In the genomic region with DNA sequence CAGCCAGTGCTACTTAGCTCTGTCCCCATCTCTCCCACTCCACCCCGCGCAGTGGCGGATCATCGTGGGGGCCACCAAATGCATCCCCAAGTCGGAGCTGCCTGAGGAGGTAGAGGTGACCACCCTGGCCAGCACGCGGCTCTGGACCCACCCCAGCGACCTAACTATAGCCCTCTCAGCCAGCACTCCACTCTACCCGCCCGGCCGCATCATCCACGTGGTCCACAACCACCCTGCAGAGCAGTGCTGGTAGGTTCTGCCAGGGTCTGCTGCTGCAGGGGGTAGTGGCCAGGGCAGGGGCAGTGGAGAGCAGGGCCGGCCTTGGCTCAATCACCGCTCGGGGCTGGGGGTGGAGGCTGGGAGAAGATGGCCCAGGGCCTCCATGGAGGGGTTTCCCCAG, we compare ENCODE assay signal across 28 cellular contexts.
"Had no signal": no experiment of that assay in that cellular context is flagged by ENCODE, and none has a peak within 500 bp of the region (broad histone marks: within the 10 kb centered on the region; RNA-seq: fewer than 3 reads in every experiment).

No MANE protein-coding gene starts in this region.

- H3K36me3 Mint-ChIP-seq: stimulated activated effector memory CD8-positive, alpha-beta T cell treated with anti-CD3 and anti-CD28 coated beads, Interleukin-12 subunit alpha, Interleukin-12 subunit beta, amount 100 ng/mL, for 72 hours; stimulated activated memory B cell treated with anti-CD40 and anti-IgM and Interleukin-4, amounts not matched to agents 10 μg/mL and 1 μg/mL and 100 μg/mL, for 72 hours; stimulated activated naive B cell treated with anti-CD40 and anti-IgM and Interleukin-4, amounts not matched to agents 10 μg/mL and 1 μg/mL and 100 μg/mL, for 72 hours; type B pancreatic cell had no signal

- H3K4me3 Mint-ChIP-seq: stimulated activated effector memory CD8-positive, alpha-beta T cell treated with anti-CD3 and anti-CD28 coated beads, Interleukin-12 subunit alpha, Interleukin-12 subunit beta, amount 100 ng/mL, for 72 hours; stimulated activated memory B cell treated with anti-CD40 and anti-IgM and Interleukin-4, amounts not matched to agents 10 μg/mL and 1 μg/mL and 100 μg/mL, for 72 hours; stimulated activated naive B cell treated with anti-CD40 and anti-IgM and Interleukin-4, amounts not matched to agents 10 μg/mL and 1 μg/mL and 100 μg/mL, for 72 hours; stimulated activated naive CD8-positive, alpha-beta T cell treated with anti-CD3 and anti-CD28 coated beads, Interleukin-15, amount 100 ng/mL, for 72 hours; stimulated activated naive CD8-positive, alpha-beta T cell treated with anti-CD3 and anti-CD28 coated beads, Interleukin-15, Interleukin-2, amounts not matched to agents 100 ng/mL and 50 ng/mL, for 24 hours; type B pancreatic cell had no signal

- H3K36me3 ChIP-seq: thoracic aorta, thyroid gland, upper lobe of right lung, uterus, vagina had no signal

- H3K4me3 ChIP-seq: stomach, suprapubic skin, testis, thoracic aorta, thyroid gland, tibial artery, tibial nerve, transverse colon, upper lobe of left lung, upper lobe of right lung, uterus, vagina had no signal

- H3K4me1 ChIP-seq: thyroid gland, tibial artery, tibial nerve, transverse colon, upper lobe of right lung, uterus, vagina had no signal

- H3K27ac ChIP-seq: stomach, suprapubic skin, thoracic aorta, thyroid gland, tibial artery, tibial nerve, transverse colon, upper lobe of left lung, upper lobe of right lung, uterus, vagina had no signal

- H3K27me3 ChIP-seq: stomach, testis, thyroid gland, tibial artery, tibial nerve, transverse colon, upper lobe of left lung, upper lobe of right lung, uterus, vagina had no signal

- ATAC-seq: stimulated activated effector memory CD8-positive, alpha-beta T cell treated with anti-CD3 and anti-CD28 coated beads, Interleukin-12 subunit alpha, Interleukin-12 subunit beta, amount 100 ng/mL, for 72 hours; stimulated activated memory B cell treated with anti-CD40 and anti-IgM and Interleukin-4, amounts not matched to agents 10 μg/mL and 1 μg/mL and 100 μg/mL, for 72 hours; stimulated activated naive B cell treated with anti-CD40 and anti-IgM and Interleukin-4, amounts not matched to agents 10 μg/mL and 1 μg/mL and 100 μg/mL, for 72 hours; stimulated activated naive CD8-positive, alpha-beta T cell treated with anti-CD3 and anti-CD28 coated beads, Interleukin-15, amount 100 ng/mL, for 72 hours; stimulated activated naive CD8-positive, alpha-beta T cell treated with anti-CD3 and anti-CD28 coated beads, Interleukin-15, Interleukin-2, amounts not matched to agents 100 U/mL and 50 U/mL, for 24 hours; upper lobe of right lung had no signal

- H3K27ac Mint-ChIP-seq: stimulated activated effector memory CD8-positive, alpha-beta T cell treated with anti-CD3 and anti-CD28 coated beads, Interleukin-12 subunit alpha, Interleukin-12 subunit beta, amount 100 ng/mL, for 72 hours; stimulated activated memory B cell treated with anti-CD40 and anti-IgM and Interleukin-4, amounts not matched to agents 10 μg/mL and 1 μg/mL and 100 μg/mL, for 72 hours; stimulated activated naive B cell treated with anti-CD40 and anti-IgM and Interleukin-4, amounts not matched to agents 10 μg/mL and 1 μg/mL and 100 μg/mL, for 72 hours; stimulated activated naive CD8-positive, alpha-beta T cell treated with anti-CD3 and anti-CD28 coated beads, Interleukin-15, amount 100 ng/mL, for 72 hours; stimulated activated naive CD8-positive, alpha-beta T cell treated with anti-CD3 and anti-CD28 coated beads, Interleukin-15, Interleukin-2, amounts not matched to agents 100 ng/mL and 50 ng/mL, for 24 hours; type B pancreatic cell had no signal

- H3K9me3 Mint-ChIP-seq: stimulated activated effector memory CD8-positive, alpha-beta T cell treated with anti-CD3 and anti-CD28 coated beads, Interleukin-12 subunit alpha, Interleukin-12 subunit beta, amount 100 ng/mL, for 72 hours; stimulated activated memory B cell treated with anti-CD40 and anti-IgM and Interleukin-4, amounts not matched to agents 10 μg/mL and 1 μg/mL and 100 μg/mL, for 72 hours; stimulated activated naive B cell treated with anti-CD40 and anti-IgM and Interleukin-4, amounts not matched to agents 10 μg/mL and 1 μg/mL and 100 μg/mL, for 72 hours; stimulated activated naive CD8-positive, alpha-beta T cell treated with anti-CD3 and anti-CD28 coated beads, Interleukin-15, amount 100 ng/mL, for 72 hours; stimulated activated naive CD8-positive, alpha-beta T cell treated with anti-CD3 and anti-CD28 coated beads, Interleukin-15, Interleukin-2, amounts not matched to agents 100 ng/mL and 50 ng/mL, for 24 hours; type B pancreatic cell had no signal

- H3K9me3 ChIP-seq: stomach, suprapubic skin, testis, thoracic aorta, thyroid gland, tibial artery, tibial nerve, transverse colon, upper lobe of left lung, upper lobe of right lung, uterus, vagina had no signal

- H3K4me1 Mint-ChIP-seq: stimulated activated effector memory CD8-positive, alpha-beta T cell treated with anti-CD3 and anti-CD28 coated beads, Interleukin-12 subunit alpha, Interleukin-12 subunit beta, amount 100 ng/mL, for 72 hours; stimulated activated memory B cell treated with anti-CD40 and anti-IgM and Interleukin-4, amounts not matched to agents 10 μg/mL and 1 μg/mL and 100 μg/mL, for 72 hours; stimulated activated naive B cell treated with anti-CD40 and anti-IgM and Interleukin-4, amounts not matched to agents 10 μg/mL and 1 μg/mL and 100 μg/mL, for 72 hours; stimulated activated naive CD8-positive, alpha-beta T cell treated with anti-CD3 and anti-CD28 coated beads, Interleukin-15, amount 100 ng/mL, for 72 hours had no signal

- H3K27me3 Mint-ChIP-seq: stimulated activated naive CD8-positive, alpha-beta T cell treated with anti-CD3 and anti-CD28 coated beads, Interleukin-15, amount 100 ng/mL, for 72 hours; stimulated activated naive CD8-positive, alpha-beta T cell treated with anti-CD3 and anti-CD28 coated beads, Interleukin-15, Interleukin-2, amounts not matched to agents 100 ng/mL and 50 ng/mL, for 24 hours; type B pancreatic cell had no signal

- DNase-seq: stimulated activated CD4-positive, alpha-beta T cell treated with anti-CD3 and anti-CD28 coated beads, Interleukin-2, amount 100 ng/mL, for 48 hours; stimulated activated CD4-positive, alpha-beta T cell treated with anti-CD3 and anti-CD28 coated beads, Interleukin-4, amount 100 ng/mL, for 1 hour; stimulated activated CD4-positive, alpha-beta T cell treated with anti-CD3 and anti-CD28 coated beads, Interleukin-4, amount 100 ng/mL, for 24 hours; stimulated activated CD4-positive, alpha-beta T cell treated with anti-CD3 and anti-CD28 coated beads, Interleukin-4, amount 100 ng/mL, for 4 hours; stimulated activated CD8-positive, alpha-beta memory T cell treated with anti-CD3 and anti-CD28 coated beads, Interleukin-4, amount 100 ng/mL, for 48 hours; stimulated activated naive B cell treated with anti-CD40 and anti-IgM and Interleukin-4, amounts not matched to agents 10 μg/mL and 1 μg/mL and 100 μg/mL, for 72 hours; stimulated activated naive CD4-positive, alpha-beta T cell; stimulated activated naive CD4-positive, alpha-beta T cell treated with Interleukin-2 at 50 U/mL for 16 hours; stimulated activated naive CD8-positive, alpha-beta T cell treated with anti-CD3 and anti-CD28 coated beads, Interleukin-15, amount 100 ng/mL, for 72 hours; stimulated activated naive CD8-positive, alpha-beta T cell treated with anti-CD3 and anti-CD28 coated beads, Interleukin-15, Interleukin-2, amounts not matched to agents 100 U/mL and 50 U/mL, for 24 hours; stomach; substantia nigra; testis; thyroid gland; tibial artery; transverse colon; trophoblast cell; upper lobe of right lung; uterus had no signal
